Comparison of ENCODE assay signal across 8 cellular contexts in genomic region chr10:132942101-132942739, GRCh38. TPM values are rescaled to one million over a fixed set of nuclear protein-coding genes. Genes with fewer than 3 reads are reported as not detected.
DNase-seq lines count a peak whose midpoint lies in the region; ATAC-seq and TF ChIP-seq lines count a peak whose summit lies in the region.

Gene CFAP46 (minus strand): TSS chr10:132942570. CDS start chr10:132942484, 86 bp downstream.

- DNase-seq in EH (ENCODE audit: low read depth) (peak; percentile 63), NCI-H128 (lab: John Stamatoyannopoulos, UW; ENCODE audit: unreplicated experiment) (peak; percentile 2), coronary artery (ENCODE audit: low spot score) (no peak), left lobe of liver (ENCODE audit: low spot score) (peak; percentile 58), GDM1 (lab: John Stamatoyannopoulos, UW) (no peak)
- peak; percentile 60 for DNase-seq in stimulated activated naive CD8-positive, alpha-beta T cell treated with anti-CD3 and anti-CD28 coated beads, Interleukin-15, Interleukin-2, amounts not matched to agents 100 U/mL and 50 U/mL, for 24 hours

- ATAC-seq in left lobe of liver (peak; percentile 55), GM18519 (IDR thresholded peaks at IDR 0.05; ENCODE audit: low FRiP score, unreplicated experiment) (no peak), GM19023 (IDR thresholded peaks at IDR 0.05; ENCODE audit: unreplicated experiment) (no peak)
- ATAC-seq in stimulated activated naive CD8-positive, alpha-beta T cell treated with anti-CD3 and anti-CD28 coated beads, Interleukin-15, Interleukin-2, amounts not matched to agents 100 U/mL and 50 U/mL, for 24 hours, result no peak

- H3K4me3 ChIP-seq in coronary artery, result peak within 1 kb of the TSS; percentile 63

- H3K27ac ChIP-seq in coronary artery, result no peak within 1 kb of the TSS

- no peak for TF ChIP-seq CTCF in coronary artery (IDR thresholded peaks at IDR 0.05)

RNA-seq across cellular contexts. Expression of gene CFAP46, which starts in this region (rescaled TPM):
- total RNA-seq in left lobe of liver, result 0.08 TPM

Comparison
In these comparisons a context has a peak if more than half of its experiments do, and no peak if none do; other contexts are left out.
1. Peak in DNase-seq and ATAC-seq in left lobe of liver; RNA of the gene not detected or under 1 TPM.
2. DNase-seq: peak in EH (single experiment), NCI-H128 (single experiment) and stimulated activated naive CD8-positive, alpha-beta T cell treated with anti-CD3 and anti-CD28 coated beads, Interleukin-15, Interleukin-2, amounts not matched to agents 100 U/mL and 50 U/mL, for 24 hours (single experiment); none in coronary artery (single experiment) and GDM1 (single experiment).